Comparison of ENCODE assay signal across 1 cellular context in genomic region chr1:52702886-52703787, GRCh38.
TF ChIP-seq lines count a peak whose summit lies in the region.

No MANE protein-coding gene starts in this region.

TF ChIP-seq in GM12878, 131 proteins besides CTCF, POLR2A, EP300 and RAD21 (continued from another document and continues in another):
- TF ChIP-seq ATF2 (IDR thresholded peaks at IDR 0.05; ENCODE audit: low read length) (peak; percentile 98), SMARCA5 (IDR thresholded peaks at IDR 0.05) (peak; percentile 71), ZNF274 (IDR thresholded peaks at IDR 0.05; ENCODE audit: insufficient read depth, insufficient read length) (no peak), TAF1 (IDR thresholded peaks at IDR 0.05; ENCODE audit: borderline replicate concordance, low read depth, low read length) (peak; percentile 40; the same call in 1 of the 2 replicates), POLR2AphosphoS2 (IDR thresholded peaks at IDR 0.05; ENCODE audit: low read depth, low read length) (no peak), ASH2L (IDR thresholded peaks at IDR 0.05; ENCODE audit: borderline replicate concordance, low read depth) (no peak), NBN (IDR thresholded peaks at IDR 0.05) (peak; percentile 86), ZBTB11 (CRISPR knock-in tag; IDR thresholded peaks at IDR 0.05) (no peak), HCFC1 (IDR thresholded peaks at IDR 0.05; ENCODE audit: low read length) (0 out of 2 replicates have a peak, but pooled peaks have one; percentile 24), POLR2AphosphoS5 (IDR thresholded peaks at IDR 0.05; ENCODE audit: low read length) (peak; percentile 59), PKNOX1 (IDR thresholded peaks at IDR 0.05) (peak; percentile 70), ZBTB33 (IDR thresholded peaks at IDR 0.05) (no peak), SMAD1 (IDR thresholded peaks at IDR 0.05; ENCODE audit: low read depth, partially characterized antibody) (no peak), ZSCAN29 (IDR thresholded peaks at IDR 0.05) (peak; percentile 88), RUNX3 (IDR thresholded peaks at IDR 0.05; ENCODE audit: low read length) (peak; percentile 48), TCF7 (IDR thresholded peaks at IDR 0.05; ENCODE audit: borderline replicate concordance) (no peak), ZNF622 (IDR thresholded peaks at IDR 0.05) (no peak), CBX5 (IDR thresholded peaks at IDR 0.05; ENCODE audit: low read depth) (no peak), MLLT1 (IDR thresholded peaks at IDR 0.05) (0 out of 2 replicates have a peak, but pooled peaks have one; percentile 43), GATAD2B (conservative IDR thresholded peaks at IDR 0.05; ENCODE audit: low read depth) (no peak), ZBTB40 (IDR thresholded peaks at IDR 0.05; ENCODE audit: borderline replicate concordance) (no peak), MTA3 (IDR thresholded peaks at IDR 0.05; ENCODE audit: borderline replicate concordance, low read length) (no peak), POU2F2 (IDR thresholded peaks at IDR 0.05; ENCODE audit: borderline replicate concordance, low read depth, low read length) (peak; percentile 57; the same call in 1 of the 3 replicates), DPF2 (IDR thresholded peaks at IDR 0.05) (no peak), TCF12 (IDR thresholded peaks at IDR 0.05; ENCODE audit: low read depth, low read length) (peak; percentile 74; the same call in 1 of the 2 replicates), CBX3 (IDR thresholded peaks at IDR 0.05; ENCODE audit: borderline replicate concordance, low read depth) (no peak), TCF3 (IDR thresholded peaks at IDR 0.05; ENCODE audit: borderline replicate concordance, insufficient read depth, low read depth, low read length) (peak; percentile 71), RELA (IDR thresholded peaks at IDR 0.05; ENCODE audit: borderline replicate concordance, partially characterized antibody) (peak; percentile 15), SPI1 (IDR thresholded peaks at IDR 0.05; ENCODE audit: borderline replicate concordance, insufficient read depth, low read depth, low read length) (0 out of 2 replicates have a peak, but pooled peaks have one; percentile 1), PBX3 (IDR thresholded peaks at IDR 0.05; ENCODE audit: insufficient replicate concordance, low read depth, low read length) (peak; percentile 27), SKIL (IDR thresholded peaks at IDR 0.05; ENCODE audit: low read depth, poor library complexity, severe bottlenecking) (no peak), MYC (IDR thresholded peaks at IDR 0.05; ENCODE audit: insufficient read depth, insufficient read length, insufficient replicate concordance, low read length, severe bottlenecking) (peak; percentile 47), HDGF (IDR thresholded peaks at IDR 0.05) (peak; percentile 73; the same call in 1 of the 2 replicates), PAX5 (IDR thresholded peaks at IDR 0.05; ENCODE audit: borderline replicate concordance, low read depth, low read length) (peak; percentile 63; the same call in 1 of the 2 replicates), CEBPB (IDR thresholded peaks at IDR 0.05; ENCODE audit: borderline replicate concordance in 1 of 2, low read depth in 2 of 2, low read length in 2 of 2) (no peak), RAD51 (IDR thresholded peaks at IDR 0.05) (peak; percentile 94), ETV6 (conservative IDR thresholded peaks at IDR 0.05 in 1 of 2, IDR thresholded peaks at IDR 0.05 in 1 of 2; ENCODE audit: borderline replicate concordance in 1 of 2, low read depth in 1 of 2) (no peak), MTA2 (IDR thresholded peaks at IDR 0.05; ENCODE audit: low read depth) (no peak; the same call in 1 of the 2 replicates), SMC3 (IDR thresholded peaks at IDR 0.05; ENCODE audit: borderline replicate concordance, low read length) (no peak), EZH2 (IDR thresholded peaks at IDR 0.05; ENCODE audit: borderline replicate concordance, control insufficient read depth, low read depth, low read length) (no peak), IKZF2 (IDR thresholded peaks at IDR 0.05) (peak in 1 of 2 experiments; percentile 43; a peak in 1 of 4 replicates), YY1 (IDR thresholded peaks at IDR 0.05; ENCODE audit: low read depth, low read length) (0 out of 2 replicates have a peak, but pooled peaks have one; percentile 12), ATF7 (IDR thresholded peaks at IDR 0.05; ENCODE audit: low read depth) (peak; percentile 99), RELB (IDR thresholded peaks at IDR 0.05; ENCODE audit: low read depth) (no peak; the same call in 1 of the 2 replicates), CHD1 (IDR thresholded peaks at IDR 0.05; ENCODE audit: low read depth, low read length) (no peak)
